1 cellular context compared by ENCODE assay signal in genomic region chr1:162444903-162445302, GRCh38.
TF ChIP-seq lines count a peak whose summit lies in the region.

No MANE protein-coding gene starts in this region.

TF ChIP-seq in SK-N-SH, 30 proteins besides CTCF, POLR2A, EP300 and RAD21 (continued from another document):
- TF ChIP-seq TEAD4 (IDR thresholded peaks at IDR 0.05; ENCODE audit: borderline replicate concordance, insufficient read depth) (no peak), NRF1 (IDR thresholded peaks at IDR 0.05; ENCODE audit: low read depth, low read length) (no peak), JUND (IDR thresholded peaks at IDR 0.05) (no peak), TAF1 (IDR thresholded peaks at IDR 0.05; ENCODE audit: borderline replicate concordance, low read depth, low read length) (no peak), YY1 (IDR thresholded peaks at IDR 0.05; ENCODE audit: low read depth) (no peak), SIN3A (IDR thresholded peaks at IDR 0.05; ENCODE audit: borderline replicate concordance, low read depth, low read length) (no peak), RCOR1 (IDR thresholded peaks at IDR 0.05; ENCODE audit: low read length) (no peak), ELF1 (IDR thresholded peaks at IDR 0.05) (no peak), REST (IDR thresholded peaks at IDR 0.05; ENCODE audit: low read depth, low read length) (no peak)
